ENCODE assay signal across 8 cellular contexts in genomic region chr20:19937651-19938420, GRCh38.
DNase-seq lines count a peak whose midpoint lies in the region; ATAC-seq, FAIRE-seq and TF ChIP-seq lines count a peak whose summit lies in the region.

No MANE protein-coding gene starts in this region.

- no peaks in the 10 kb centered on the region for H3K79me2 ChIP-seq in GM12878 (ENCODE audit: control insufficient read depth, insufficient read depth, low read length)

- no peak overlapping the region for H3K9ac ChIP-seq in GM12878 (ENCODE audit: control insufficient read depth, insufficient read depth, low read length)

- peaks cover 0 to 72% (median 26%) of the 10 kb centered on the region in 9 donors for H3K36me3 ChIP-seq in heart right ventricle
- no peaks in the 10 kb centered on the region for H3K36me3 ChIP-seq in GM12878 (ENCODE audit: control insufficient read depth in 2 of 2, insufficient read depth in 2 of 2, low read length in 1 of 2)
- H3K36me3 ChIP-seq in upper lobe of left lung = peaks cover 0 to 33% (median 2%) of the 10 kb centered on the region in 4 donors
- peaks cover 0 to 3% of the 10 kb centered on the region in 2 donors for H3K36me3 ChIP-seq in aorta (ENCODE audit: control insufficient read depth in 1 of 2, insufficient read depth in 2 of 2, low read length in 1 of 2)

- POLR2A ChIA-PET in GM12878 (lab: Charles Lee) = interaction anchor here (1.1 to 1.2 kb wide), 2 partner anchors 19 to 22 kb away, joined by 5 read pairs; no protein-coding TSS in a partner anchor

- intact Hi-C loops in heart right ventricle (cut with DNase I) (loop anchor here in 2 of 10 donors (5.0 kb wide), 1 partner anchor 34 kb away; no protein-coding TSS in a partner anchor), Right ventricle myocardium superior (cut with DNase I) (no loop called here), GM12878 (cut with micrococcal nuclease; ENCODE audit: unreplicated experiment) (loop anchor here (2.0 kb wide), 1 partner anchor 19 kb away; no protein-coding TSS in a partner anchor), aorta (cut with DNase I) (loop anchor here in 1 of 2 donors (2.0 to 5.0 kb wide), 2 partner anchors 19 to 46 kb away; no protein-coding TSS in a partner anchor)

- no peaks in the 10 kb centered on the region for H4K20me1 ChIP-seq in GM12878 (ENCODE audit: control insufficient read depth, insufficient read depth)

- ATAC-seq in heart right ventricle (no peak), Right ventricle myocardium superior (ENCODE audit: poor library complexity) (no peak), HG03175 (IDR thresholded peaks at IDR 0.05; ENCODE audit: unreplicated experiment) (peak; percentile 87), GM12878 (peak; percentile 78), upper lobe of left lung (ENCODE audit: low FRiP score in 2 of 2) (no peak), aorta (ENCODE audit: low FRiP score) (no peak)

- peak; percentile 56 to 67 for TF ChIP-seq EP300 in GM12878 (IDR thresholded peaks at IDR 0.05; ENCODE audit: borderline replicate concordance in 1 of 2, control insufficient read depth in 1 of 2, low read depth in 2 of 2, low read length in 2 of 2)
- no peak for TF ChIP-seq EP300 in upper lobe of left lung (IDR thresholded peaks at IDR 0.05)

- H3K4me3 ChIP-seq in heart right ventricle = peak overlapping the region in 5 of 10 donors; percentile 41 to 53 (median 48)
- H3K4me3 ChIP-seq in GM12878 = no peak overlapping the region
- H3K4me3 ChIP-seq in upper lobe of left lung = peak overlapping the region in 2 of 4 donors; percentile 38 to 47
- no peak overlapping the region for H3K4me3 ChIP-seq in aorta (ENCODE audit: low read length in 2 of 2)

- peak; percentile 71 for FAIRE-seq in GM12878 (lab: Jason Lieb, UNC)

- in situ Hi-C loops in GM12878 (cut with MboI) (no loop called here), ACHN (cut with HindIII; ENCODE audit: low pct_ligation_motif_present, low pct_unique_long_range_greater_than_20kb, low sequenced_read_pairs) (no loop called here)

- H3K27me3 ChIP-seq in heart right ventricle (no peaks in the 10 kb centered on the region), GM12878 (replicated peaks in 1 of 2; ENCODE audit: control insufficient read depth in 2 of 2, insufficient read depth in 2 of 2, low read length in 1 of 2) (no peaks in the 10 kb centered on the region), upper lobe of left lung (no peaks in the 10 kb centered on the region), aorta (ENCODE audit: control insufficient read depth in 1 of 2, insufficient read depth in 2 of 2, low read length in 1 of 2) (no peaks in the 10 kb centered on the region)

- CTCF ChIA-PET in GM12878 (lab: Yijun Ruan, JAX) = interaction anchor here (0.8 to 4.1 kb wide), 8 partner anchors 7 to 57 kb away, joined by 3 to 27 read pairs (median 6); no protein-coding TSS in a partner anchor

- 72% methylated on average over 8 of the region's 8 CpGs for WGBS in heart right ventricle, 2 donors
- 24% methylated on average over 8 of the region's 8 CpGs for WGBS in GM12878 (ENCODE audit: insufficient coverage, insufficient replicate concordance, low lambda C conversion rate, missing lambda C conversion rate)
- WGBS in upper lobe of left lung, 2 donors = 63 to 68% methylated on average over 8 of the region's 8 CpGs
- WGBS in aorta, 2 donors = 88 to 91% methylated on average over 8 of the region's 8 CpGs

- H3K4me1 ChIP-seq in heart right ventricle (peaks cover 3 to 100% (median 94%) of the 10 kb centered on the region in 9 donors), GM12878 (ENCODE audit: control insufficient read depth, insufficient read depth, low read length) (peaks cover 23% of the 10 kb centered on the region), upper lobe of left lung (peaks cover 62 to 80% (median 77%) of the 10 kb centered on the region in 4 donors), aorta (ENCODE audit: control insufficient read depth in 1 of 2, insufficient read depth in 2 of 2, low read length in 2 of 2) (no peaks in the 10 kb centered on the region)

- SMC1A ChIA-PET in GM12878 (lab: Charles Lee; ENCODE audit: uncharacterized antibody, unreplicated experiment) = interaction anchor here (1.0 to 8.5 kb wide), 6 partner anchors 8 to 252 kb away, joined by 3 to 139 read pairs (median 4); no protein-coding TSS in a partner anchor

- H2AFZ ChIP-seq in GM12878 (ENCODE audit: control insufficient read depth, low read depth, low read length) = no peak overlapping the region

- no peaks in the 10 kb centered on the region for H3K9me3 ChIP-seq in heart right ventricle
- H3K9me3 ChIP-seq in GM12878 (replicated peaks; ENCODE audit: control insufficient read depth, insufficient read depth, low read length) = no peaks in the 10 kb centered on the region
- H3K9me3 ChIP-seq in upper lobe of left lung = no peaks in the 10 kb centered on the region
- no peaks in the 10 kb centered on the region for H3K9me3 ChIP-seq in aorta (ENCODE audit: control insufficient read depth, low read length)

- TF ChIP-seq POLR2A in GM12878 (IDR thresholded peaks at IDR 0.05; ENCODE audit: low read depth, low read length) (no peak), upper lobe of left lung (IDR thresholded peaks at IDR 0.05) (no peak)

- TF ChIP-seq RAD21 in GM12878 (IDR thresholded peaks at IDR 0.05; ENCODE audit: insufficient read depth, low read depth, low read length) = no peak

- DNase-seq in heart right ventricle (no peak), Right ventricle myocardium superior (no peak), GM12878 (ENCODE audit: low read depth, low spot score) (peak; percentile 23), upper lobe of left lung (no peak), aorta (no peak), NCI-H1436 treated with DMSO at 0.1 percent for 48 hours (lab: John Stamatoyannopoulos, UW) (no peak), ACHN (no peak)

- BruUV-seq in GM12878 (replicated peaks; lab: Mats Ljungman, UMichigan) = no TSS peak

- no peak for TF ChIP-seq CTCF in heart right ventricle (IDR thresholded peaks at IDR 0.05)
- TF ChIP-seq CTCF in GM12878 (IDR thresholded peaks at IDR 0.05 in 2 of 3, conservative IDR thresholded peaks at IDR 0.05 in 1 of 3; ENCODE audit: control insufficient read depth in 2 of 3, extremely low read depth in 1 of 3, insufficient read depth in 1 of 3, low read depth in 3 of 3, low read length in 3 of 3) = no peak
- no peak for TF ChIP-seq CTCF in upper lobe of left lung (IDR thresholded peaks at IDR 0.05)

- RAD21 ChIA-PET in GM12878 (lab: Charles Lee; ENCODE audit: unreplicated experiment) = interaction anchor here (0.9 to 5.2 kb wide), 6 partner anchors 8 to 80 kb away, joined by 3 to 51 read pairs (median 4); no protein-coding TSS in a partner anchor

- H3K27ac ChIP-seq in heart right ventricle (peak overlapping the region in 9 of 10 donors; percentile 36 to 89 (median 77)), GM12878 (ENCODE audit: control insufficient read depth, insufficient read depth) (no peak overlapping the region), upper lobe of left lung (peak overlapping the region; percentile 64 to 85 (median 84)), aorta (ENCODE audit: low read depth in 1 of 2, low read length in 2 of 2) (no peak overlapping the region)

- H3K4me2 ChIP-seq in GM12878 (ENCODE audit: control insufficient read depth, insufficient read depth) = peak overlapping the region; percentile 78

TF ChIP-seq in GM12878, 131 proteins besides CTCF, POLR2A, EP300 and RAD21 (continues in another document):
- no peak for TF ChIP-seq ZBTB40 (IDR thresholded peaks at IDR 0.05; ENCODE audit: borderline replicate concordance)
- TF ChIP-seq TAF1 (IDR thresholded peaks at IDR 0.05; ENCODE audit: borderline replicate concordance, low read depth, low read length) = no peak
- no peak for TF ChIP-seq ZNF622 (IDR thresholded peaks at IDR 0.05)

Comparison
In these comparisons a context has a peak if more than half of its experiments do, and no peak if none do; other contexts are left out.
1. ATAC-seq: peak in HG03175 (single experiment) and GM12878 (single experiment); none in heart right ventricle (0 of 8), Right ventricle myocardium superior (single experiment), upper lobe of left lung (0 of 2) and aorta (single experiment).
2. H3K27ac ChIP-seq: peak in heart right ventricle (9 of 10) and upper lobe of left lung (4 of 4); none in GM12878 (single experiment) and aorta (0 of 2).